In genomic region chr16:24815052-24815451, GRCh38 we compare ENCODE assay signal across 16 cellular contexts. TPM values are rescaled to one million over a fixed set of nuclear protein-coding genes. Genes with fewer than 3 reads are reported as not detected.
DNase-seq lines count a peak whose midpoint lies in the region; ATAC-seq and TF ChIP-seq lines count a peak whose summit lies in the region.
"Had no signal": no experiment of that assay in that cellular context is flagged by ENCODE, and none has a peak within 500 bp of the region (broad histone marks: within the 10 kb centered on the region; RNA-seq: fewer than 3 reads in every experiment).

No MANE protein-coding gene starts in this region.

- H3K4me1 Mint-ChIP-seq in activated T-cell treated with anti-CD3 and anti-CD28 coated beads, Interleukin-2, amount 50 U/mL, for 72 hours (ENCODE audit: low read depth), result no peaks in the 10 kb centered on the region
- peaks cover 7% of the 10 kb centered on the region for H3K4me1 Mint-ChIP-seq in nephron progenitor cell
- no peaks in the 10 kb centered on the region for H3K4me1 Mint-ChIP-seq in stimulated activated naive CD8-positive, alpha-beta T cell treated with anti-CD3 and anti-CD28 coated beads, Interleukin-15, amount 100 ng/mL, for 72 hours
- H3K4me1 Mint-ChIP-seq: CD4-positive, alpha-beta memory T cell had no signal

- H3K27ac Mint-ChIP-seq in activated T-cell treated with anti-CD3 and anti-CD28 coated beads, Interleukin-2, amount 50 U/mL, for 72 hours, result peak overlapping the region; percentile 32
- peak overlapping the region; percentile 77 for H3K27ac Mint-ChIP-seq in nephron progenitor cell
- peak overlapping the region in 1 of 2 donors; percentile 44 for H3K27ac Mint-ChIP-seq in stimulated activated naive CD8-positive, alpha-beta T cell treated with anti-CD3 and anti-CD28 coated beads, Interleukin-15, amount 100 ng/mL, for 72 hours
- H3K27ac Mint-ChIP-seq: CD4-positive, alpha-beta memory T cell; T-helper 2 cell treated with Interferon-gamma antibody and Interleukin-4, amounts not matched to agents 5 μg/mL and 100 μg/mL, for 36 hours had no signal

- H3K9me3 Mint-ChIP-seq in activated T-cell treated with anti-CD3 and anti-CD28 coated beads, Interleukin-2, amount 50 U/mL, for 72 hours, result no peaks in the 10 kb centered on the region
- no peaks in the 10 kb centered on the region for H3K9me3 Mint-ChIP-seq in nephron progenitor cell
- no peaks in the 10 kb centered on the region for H3K9me3 Mint-ChIP-seq in stimulated activated naive CD8-positive, alpha-beta T cell treated with anti-CD3 and anti-CD28 coated beads, Interleukin-15, amount 100 ng/mL, for 72 hours
- H3K9me3 Mint-ChIP-seq: CD4-positive, alpha-beta memory T cell; T-helper 2 cell treated with Interferon-gamma antibody and Interleukin-4, amounts not matched to agents 5 μg/mL and 100 μg/mL, for 36 hours had no signal

- in situ Hi-C loops in GM13977 (cut with MboI; ENCODE audit: low pct_unique_long_range_greater_than_20kb, low sequenced_read_pairs, unreplicated experiment), result no loop called here

- H3K4me3 Mint-ChIP-seq in activated T-cell treated with anti-CD3 and anti-CD28 coated beads, Interleukin-2, amount 50 U/mL, for 72 hours, result no peak overlapping the region
- no peak overlapping the region for H3K4me3 Mint-ChIP-seq in nephron progenitor cell
- H3K4me3 Mint-ChIP-seq in stimulated activated naive CD8-positive, alpha-beta T cell treated with anti-CD3 and anti-CD28 coated beads, Interleukin-15, amount 100 ng/mL, for 72 hours, result no peak overlapping the region
- H3K4me3 Mint-ChIP-seq: CD4-positive, alpha-beta memory T cell; T-helper 2 cell treated with Interferon-gamma antibody and Interleukin-4, amounts not matched to agents 5 μg/mL and 100 μg/mL, for 36 hours had no signal

- TF ChIP-seq CTCF in nephron progenitor cell (IDR thresholded peaks at IDR 0.05) (no peak), GM13977 (IDR thresholded peaks at IDR 0.05; ENCODE audit: extremely low read depth, insufficient read depth, missing control alignments) (no peak)

- no peaks in the 10 kb centered on the region for H3K27me3 Mint-ChIP-seq in activated T-cell treated with anti-CD3 and anti-CD28 coated beads, Interleukin-2, amount 50 U/mL, for 72 hours (ENCODE audit: low read depth)
- peaks cover 4% of the 10 kb centered on the region for H3K27me3 Mint-ChIP-seq in nephron progenitor cell (ENCODE audit: low read depth, poor library complexity)
- H3K27me3 Mint-ChIP-seq in stimulated activated naive CD8-positive, alpha-beta T cell treated with anti-CD3 and anti-CD28 coated beads, Interleukin-15, amount 100 ng/mL, for 72 hours, result no peaks in the 10 kb centered on the region
- H3K27me3 Mint-ChIP-seq: CD4-positive, alpha-beta memory T cell had no signal

- no peak for DNase-seq in activated T-cell treated with anti-CD3 and anti-CD28 coated beads, Interleukin-2, amount 50 U/mL, for 72 hours
- DNase-seq in activated T-cell treated with anti-CD3 and anti-CD28 coated beads, Interleukin-2, amount 50 U/mL, for 48 hours, result no peak
- DNase-seq in NCI-H1105 (lab: John Stamatoyannopoulos, UW) (peak; percentile 65), NCI-H345 treated with DMSO at 0.1 percent for 48 hours (lab: John Stamatoyannopoulos, UW; ENCODE audit: unreplicated experiment) (peak; percentile 76), nephron progenitor cell (no peak), GM13977 (ENCODE audit: low spot score) (no peak), NCI-H748 treated with DMSO at 0.1 percent for 48 hours (lab: John Stamatoyannopoulos, UW) (no peak)
- no peak for DNase-seq in stimulated activated naive CD8-positive, alpha-beta T cell treated with anti-CD3 and anti-CD28 coated beads, Interleukin-15, amount 100 ng/mL, for 72 hours
- DNase-seq: CD4-positive, alpha-beta memory T cell; NCI-H1694 treated with DMSO at 0.1 percent for 48 hours; NCI-H2227 treated with DMSO at 0.1 percent for 48 hours; NCI-H524 treated with DMSO at 0.1 percent for 48 hours had no signal

- peaks cover 15 to 31% of the 10 kb centered on the region in 2 donors for H3K36me3 Mint-ChIP-seq in activated T-cell treated with anti-CD3 and anti-CD28 coated beads, Interleukin-2, amount 50 U/mL, for 72 hours (ENCODE audit: insufficient read depth in 2 of 2)
- peaks cover 66% of the 10 kb centered on the region for H3K36me3 Mint-ChIP-seq in nephron progenitor cell (ENCODE audit: low read depth)

- ATAC-seq in activated T-cell treated with anti-CD3 and anti-CD28 coated beads, Interleukin-2, amount 50 U/mL, for 72 hours (replicated peaks in 1 of 2), result no peak
- no peak for ATAC-seq in stimulated activated naive CD8-positive, alpha-beta T cell treated with anti-CD3 and anti-CD28 coated beads, Interleukin-15, amount 100 ng/mL, for 72 hours
- ATAC-seq: Panc1 had no signal

RNA-seq across cellular contexts. Expression of gene SLC5A11, which starts 30.7 kb away (rescaled TPM):
- under 1 TPM in 1 of 2 donors, not detected in 1; 0.21 TPM for total RNA-seq in activated T-cell treated with anti-CD3 and anti-CD28 coated beads, Interleukin-2, amount 50 U/mL, for 72 hours
- total RNA-seq: A673, M059J had no signal

Comparison
In these comparisons a context has a peak if more than half of its experiments do, and no peak if none do; other contexts are left out.
1. DNase-seq: peak in NCI-H1105 (single experiment) and NCI-H345 treated with DMSO at 0.1 percent for 48 hours (single experiment); none in activated T-cell treated with anti-CD3 and anti-CD28 coated beads, Interleukin-2, amount 50 U/mL, for 72 hours (0 of 2), activated T-cell treated with anti-CD3 and anti-CD28 coated beads, Interleukin-2, amount 50 U/mL, for 48 hours (0 of 2), nephron progenitor cell (single experiment), GM13977 (single experiment), NCI-H748 treated with DMSO at 0.1 percent for 48 hours (single experiment) and stimulated activated naive CD8-positive, alpha-beta T cell treated with anti-CD3 and anti-CD28 coated beads, Interleukin-15, amount 100 ng/mL, for 72 hours (0 of 2).